ENCODE assay signal across 1 cellular context in genomic region chr2:69915050-69915945, GRCh38.
A peak's percentile ranks its signal among the peaks of the same experiment; 100 is the strongest.
TF ChIP-seq lines count a peak whose summit lies in the region.

Gene MXD1 (plus strand): TSS chr2:69915109. CDS start chr2:69915331, 222 bp downstream.

TF ChIP-seq in GM12878, 131 proteins besides CTCF, POLR2A, EP300 and RAD21 (continued from another document):
- TF ChIP-seq IRF3 (IDR thresholded peaks at IDR 0.05) (no peak), SIN3A (IDR thresholded peaks at IDR 0.05; ENCODE audit: low read depth, low read length) (peak; percentile 73; the same call in 1 of the 2 replicates), WRNIP1 (IDR thresholded peaks at IDR 0.05; ENCODE audit: borderline replicate concordance, low read depth, low read length) (no peak), HDAC6 (IDR thresholded peaks at IDR 0.05; ENCODE audit: unreplicated experiment) (no peak), RELA (IDR thresholded peaks at IDR 0.05; ENCODE audit: borderline replicate concordance, partially characterized antibody) (no peak), NR2F1 (conservative IDR thresholded peaks at IDR 0.05) (no peak), FOS (IDR thresholded peaks at IDR 0.05; ENCODE audit: borderline replicate concordance, extremely low read depth, insufficient read length) (no peak), POLR2AphosphoS2 (IDR thresholded peaks at IDR 0.05; ENCODE audit: low read depth, low read length) (0 out of 2 replicates have a peak, but pooled peaks have one; percentile 47), PKNOX1 (IDR thresholded peaks at IDR 0.05) (no peak), STAT1 (conservative IDR thresholded peaks at IDR 0.05) (no peak), ZNF274 (IDR thresholded peaks at IDR 0.05; ENCODE audit: insufficient read depth, insufficient read length) (no peak), HDGF (IDR thresholded peaks at IDR 0.05) (no peak), E4F1 (IDR thresholded peaks at IDR 0.05; ENCODE audit: borderline replicate concordance, partially characterized antibody) (peak; percentile 6), KDM1A (IDR thresholded peaks at IDR 0.05; ENCODE audit: borderline replicate concordance) (no peak), MTA2 (IDR thresholded peaks at IDR 0.05; ENCODE audit: low read depth) (no peak), SMAD5 (IDR thresholded peaks at IDR 0.05; ENCODE audit: low read depth) (no peak), BACH1 (IDR thresholded peaks at IDR 0.05; ENCODE audit: borderline replicate concordance) (peak; percentile 87), TAF1 (IDR thresholded peaks at IDR 0.05; ENCODE audit: borderline replicate concordance, low read depth, low read length) (peak; percentile 91), NR2C2 (IDR thresholded peaks at IDR 0.05; ENCODE audit: borderline replicate concordance, control insufficient read depth, insufficient read length, low read depth) (no peak), MYC (IDR thresholded peaks at IDR 0.05; ENCODE audit: insufficient read depth, insufficient read length, insufficient replicate concordance, low read length, severe bottlenecking) (no peak), NRF1 (conservative IDR thresholded peaks at IDR 0.05; ENCODE audit: low read depth, low read length) (no peak), EGR1 (IDR thresholded peaks at IDR 0.05; ENCODE audit: borderline replicate concordance in 1 of 2, low read depth in 2 of 2, low read length in 2 of 2) (no peak), USF1 (IDR thresholded peaks at IDR 0.05; ENCODE audit: borderline replicate concordance, extremely low read length, insufficient read depth, low read depth, low read length) (no peak), SREBF1 (IDR thresholded peaks at IDR 0.05; ENCODE audit: low read length) (no peak), MAX (IDR thresholded peaks at IDR 0.05; ENCODE audit: low read depth, low read length) (no peak), POU2F2 (IDR thresholded peaks at IDR 0.05; ENCODE audit: borderline replicate concordance, low read depth, low read length) (0 out of 3 replicates have a peak, but pooled peaks have one; percentile 11), MEF2B (IDR thresholded peaks at IDR 0.05; ENCODE audit: partially characterized antibody, poor library complexity, severe bottlenecking) (no peak), RUNX3 (IDR thresholded peaks at IDR 0.05; ENCODE audit: low read length) (no peak), TCF12 (IDR thresholded peaks at IDR 0.05; ENCODE audit: low read depth, low read length) (peak; percentile 13; the same call in 1 of the 2 replicates), NBN (IDR thresholded peaks at IDR 0.05) (0 out of 2 replicates have a peak, but pooled peaks have one; percentile 5)
